19 cellular contexts compared by ENCODE assay signal in genomic region chr17:231966-232807, GRCh38. TPM values are rescaled to one million over a fixed set of nuclear protein-coding genes. Genes with fewer than 3 reads are reported as not detected.
DNase-seq lines count a peak whose midpoint lies in the region; ATAC-seq and TF ChIP-seq lines count a peak whose summit lies in the region.
"Had no signal": no experiment of that assay in that cellular context is flagged by ENCODE, and none has a peak within 500 bp of the region (broad histone marks: within the 10 kb centered on the region; RNA-seq: fewer than 3 reads in every experiment).

No MANE protein-coding gene starts in this region.

- H3K9me3 Mint-ChIP-seq in WTC11 = no peaks in the 10 kb centered on the region
- H3K9me3 Mint-ChIP-seq: GM23338; stimulated activated naive CD8-positive, alpha-beta T cell treated with anti-CD3 and anti-CD28 coated beads, Interleukin-15, amount 100 ng/mL, for 72 hours; T-helper 1 cell treated with Interleukin-12 subunit alpha and Interleukin-12 subunit beta and Interleukin-4 antibody, amounts not matched to agents 30 μg/mL and 1 μg/mL, for 36 hours had no signal

- H3K79me2 ChIP-seq in parathyroid adenoma = no peaks in the 10 kb centered on the region

- no peaks in the 10 kb centered on the region for H3K9me3 ChIP-seq in BLaER1
- no peaks in the 10 kb centered on the region for H3K9me3 ChIP-seq in parathyroid adenoma (ENCODE audit: control insufficient read depth, low read length)
- H3K9me3 ChIP-seq: Caco-2 had no signal

- H3K36me3 ChIP-seq in BLaER1 = no peaks in the 10 kb centered on the region; the same call in 1 of the 2 replicates
- H3K36me3 ChIP-seq in parathyroid adenoma (ENCODE audit: control insufficient read depth, insufficient read depth, low read length) = no peaks in the 10 kb centered on the region

- CTCF ChIA-PET in WTC11 (lab: Charles Lee) = interaction anchor here (1.2 kb wide), 1 partner anchor 77 kb away, joined by 5 read pairs; no protein-coding TSS in a partner anchor

- peaks cover 21% of the 10 kb centered on the region for H3K4me1 Mint-ChIP-seq in WTC11
- H3K4me1 Mint-ChIP-seq: stimulated activated naive CD8-positive, alpha-beta T cell treated with anti-CD3 and anti-CD28 coated beads, Interleukin-15, amount 100 ng/mL, for 72 hours had no signal

- peaks cover 15% of the 10 kb centered on the region; the same call in 1 of the 2 replicates for H4K20me1 ChIP-seq in BLaER1

- no peaks in the 10 kb centered on the region for H3K36me3 Mint-ChIP-seq in WTC11

- H3K27me3 ChIP-seq in BLaER1 = no peaks in the 10 kb centered on the region
- H3K27me3 ChIP-seq in parathyroid adenoma (ENCODE audit: control insufficient read depth, insufficient read depth, low read length) = no peaks in the 10 kb centered on the region

- H3K4me2 ChIP-seq in BLaER1 (peak overlapping the region; percentile 88), parathyroid adenoma (ENCODE audit: low read length) (no peak overlapping the region)
- H3K4me2 ChIP-seq: GM23338 had no signal

- H3K4me3 ChIP-seq in BLaER1 (no peak overlapping the region; the same call in 1 of the 2 replicates), parathyroid adenoma (ENCODE audit: low read depth, low read length) (no peak overlapping the region)
- H3K4me3 ChIP-seq: GM23338 had no signal

- H3K9ac ChIP-seq in BLaER1 (peak overlapping the region; percentile 66; the same call in 1 of the 2 replicates), parathyroid adenoma (no peak overlapping the region)

- H3K4me3 Mint-ChIP-seq in WTC11 = no peak overlapping the region
- H3K4me3 Mint-ChIP-seq: GM23338; stimulated activated naive CD8-positive, alpha-beta T cell treated with anti-CD3 and anti-CD28 coated beads, Interleukin-15, amount 100 ng/mL, for 72 hours; T-helper 1 cell treated with Interleukin-12 subunit alpha and Interleukin-12 subunit beta and Interleukin-4 antibody, amounts not matched to agents 30 μg/mL and 1 μg/mL, for 36 hours had no signal

- DNase-seq in WTC11 (ENCODE audit: low spot score) (peak; percentile 6), left ventricle myocardium superior (peak; percentile 19), GM10266 (ENCODE audit: extremely low spot score) (no peak), HCEC 1CT (no peak), SHP77 treated with DMSO at 0.1 percent for 48 hours (lab: John Stamatoyannopoulos, UW) (no peak)
- DNase-seq in stimulated activated naive CD8-positive, alpha-beta T cell treated with anti-CD3 and anti-CD28 coated beads, Interleukin-15, Interleukin-2, amounts not matched to agents 100 U/mL and 50 U/mL, for 24 hours = no peak
- DNase-seq: activated CD4-positive, alpha-beta T cell treated with anti-CD3 and anti-CD28 coated beads for 1 hour; activated gamma-delta T cell treated with Interleukin-2 at 50 U/mL for 16 hours; midbrain; NCI-H2081; NCI-H774; stimulated activated naive CD8-positive, alpha-beta T cell treated with anti-CD3 and anti-CD28 coated beads, Interleukin-15, amount 100 ng/mL, for 72 hours had no signal

- no peak overlapping the region for H3K27ac Mint-ChIP-seq in WTC11
- H3K27ac Mint-ChIP-seq: stimulated activated naive CD8-positive, alpha-beta T cell treated with anti-CD3 and anti-CD28 coated beads, Interleukin-15, amount 100 ng/mL, for 72 hours; T-helper 1 cell treated with Interleukin-12 subunit alpha and Interleukin-12 subunit beta and Interleukin-4 antibody, amounts not matched to agents 30 μg/mL and 1 μg/mL, for 36 hours had no signal

- intact Hi-C loops in left ventricle myocardium superior (cut with micrococcal nuclease) = no loop called here

- no peak for ATAC-seq in WTC11
- no peak for ATAC-seq in left ventricle myocardium superior
- ATAC-seq in stimulated activated naive CD8-positive, alpha-beta T cell treated with anti-CD3 and anti-CD28 coated beads, Interleukin-15, Interleukin-2, amounts not matched to agents 100 U/mL and 50 U/mL, for 24 hours = no peak
- ATAC-seq: GM23338; stimulated activated naive CD8-positive, alpha-beta T cell treated with anti-CD3 and anti-CD28 coated beads, Interleukin-15, amount 100 ng/mL, for 72 hours had no signal

- POLR2A ChIA-PET in WTC11 (lab: Charles Lee) = no interaction called here

- H3K4me1 ChIP-seq in BLaER1 = peaks cover 98% of the 10 kb centered on the region
- no peaks in the 10 kb centered on the region for H3K4me1 ChIP-seq in parathyroid adenoma
- H3K4me1 ChIP-seq: Caco-2 had no signal

- H3K27me3 Mint-ChIP-seq in WTC11 (ENCODE audit: low read depth) = no peaks in the 10 kb centered on the region

- TF ChIP-seq CTCF in WTC11 (IDR thresholded peaks at IDR 0.05) (no peak), parathyroid adenoma (IDR thresholded peaks at IDR 0.05) (no peak), GM10266 (IDR thresholded peaks at IDR 0.05; ENCODE audit: control insufficient read depth, insufficient read depth, low read depth, missing control alignments) (no peak)

- no peak overlapping the region for H2AFZ ChIP-seq in parathyroid adenoma
- H2AFZ ChIP-seq: GM23338 had no signal

- H3K27ac ChIP-seq in BLaER1 = peak overlapping the region; percentile 72
- peak overlapping the region; percentile 75 for H3K27ac ChIP-seq in parathyroid adenoma

TF ChIP-seq in WTC11, 78 proteins besides CTCF, POLR2A, EP300 and RAD21:
- no peak for TF ChIP-seq ETV6 (CRISPR knock-in tag; IDR thresholded peaks at IDR 0.05)
- TF ChIP-seq CREM (CRISPR knock-in tag; IDR thresholded peaks at IDR 0.05) = no peak
- TF ChIP-seq ZNF396 (CRISPR knock-in tag; IDR thresholded peaks at IDR 0.05; ENCODE audit: borderline replicate concordance) = no peak
- no peak for TF ChIP-seq ZNF138 (CRISPR knock-in tag; conservative IDR thresholded peaks at IDR 0.05)
- TF ChIP-seq NR1H2 (CRISPR knock-in tag; IDR thresholded peaks at IDR 0.05) = no peak
- no peak for TF ChIP-seq ZNF512 (CRISPR knock-in tag; IDR thresholded peaks at IDR 0.05; ENCODE audit: borderline replicate concordance)
- TF ChIP-seq, protein P1, sequence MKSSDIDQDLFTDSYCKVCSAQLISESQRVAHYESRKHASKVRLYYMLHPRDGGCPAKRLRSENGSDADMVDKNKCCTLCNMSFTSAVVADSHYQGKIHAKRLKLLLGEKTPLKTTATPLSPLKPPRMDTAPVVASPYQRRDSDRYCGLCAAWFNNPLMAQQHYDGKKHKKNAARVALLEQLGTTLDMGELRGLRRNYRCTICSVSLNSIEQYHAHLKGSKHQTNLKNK (CRISPR knock-in tag; IDR thresholded peaks at IDR 0.05) = no peak
- TF ChIP-seq ZNF671 (CRISPR knock-in tag; IDR thresholded peaks at IDR 0.05) = no peak
- no peak for TF ChIP-seq ATF1 (CRISPR knock-in tag; IDR thresholded peaks at IDR 0.05)
- TF ChIP-seq ZNF423 (CRISPR knock-in tag; IDR thresholded peaks at IDR 0.05) = no peak
- no peak for TF ChIP-seq ZNF121 (CRISPR knock-in tag; IDR thresholded peaks at IDR 0.05)
- TF ChIP-seq CBFB (CRISPR knock-in tag; IDR thresholded peaks at IDR 0.05; ENCODE audit: low read depth) = no peak
- TF ChIP-seq OVOL2 (CRISPR knock-in tag; IDR thresholded peaks at IDR 0.05; ENCODE audit: borderline replicate concordance) = no peak
- TF ChIP-seq JAZF1 (CRISPR knock-in tag; IDR thresholded peaks at IDR 0.05) = no peak
- no peak for TF ChIP-seq E2F4 (CRISPR knock-in tag; IDR thresholded peaks at IDR 0.05; ENCODE audit: borderline replicate concordance, low read depth)
- TF ChIP-seq IRF2 (CRISPR knock-in tag; IDR thresholded peaks at IDR 0.05; ENCODE audit: borderline replicate concordance, low read depth) = no peak
- no peak for TF ChIP-seq ELF4 (CRISPR knock-in tag; IDR thresholded peaks at IDR 0.05; ENCODE audit: low read depth)
- no peak for TF ChIP-seq ZNF425 (CRISPR knock-in tag; conservative IDR thresholded peaks at IDR 0.05)
- TF ChIP-seq NR3C1 (CRISPR knock-in tag; conservative IDR thresholded peaks at IDR 0.05; ENCODE audit: low read depth) = no peak

RNA-seq across cellular contexts. Expression of gene DOC2B, which starts 50.7 kb away (rescaled TPM):
- 2.1 to 2.7 TPM (median 2.5 TPM) in 3 replicates for total RNA-seq in WTC11 (2021)
- total RNA-seq in left ventricle myocardium superior = 3.9 TPM
- total RNA-seq: Caco-2, G401, RPMI7951 had no signal

Comparison
In these comparisons a context has a peak if more than half of its experiments do, and no peak if none do; other contexts are left out.
1. DNase-seq: peak in WTC11 (single experiment) and left ventricle myocardium superior (single experiment); none in GM10266 (single experiment), HCEC 1CT (single experiment), SHP77 treated with DMSO at 0.1 percent for 48 hours (single experiment) and stimulated activated naive CD8-positive, alpha-beta T cell treated with anti-CD3 and anti-CD28 coated beads, Interleukin-15, Interleukin-2, amounts not matched to agents 100 U/mL and 50 U/mL, for 24 hours (single experiment).